7 cellular contexts compared by ENCODE assay signal in genomic region chr22:44942979-44943700, GRCh38.
"Had no signal": no experiment of that assay in that cellular context is flagged by ENCODE, and none has a peak within 500 bp of the region (broad histone marks: within the 10 kb centered on the region; RNA-seq: fewer than 3 reads in every experiment).

No MANE protein-coding gene starts in this region.

- H3K4me2 ChIP-seq: GM23338 had no signal

- H2AFZ ChIP-seq: GM23338 had no signal

- ATAC-seq: GM23338, K562 had no signal

- H3K4me3 Mint-ChIP-seq: GM23338, HFFc6 had no signal

- H3K27ac Mint-ChIP-seq: GM23338, HFFc6 had no signal

- H3K9me3 Mint-ChIP-seq: GM23338, HFFc6 had no signal

- DNase-seq: H7, HCEC 1CT, HFFc6, IMR-90, KG1 had no signal

- H3K4me3 ChIP-seq: GM23338, K562 had no signal
